ENCODE assay signal across 27 cellular contexts in genomic region chr13:73367886-73368285, GRCh38.
DNase-seq lines count a peak whose midpoint lies in the region; ATAC-seq, FAIRE-seq and TF ChIP-seq lines count a peak whose summit lies in the region.
"Had no signal": no experiment of that assay in that cellular context is flagged by ENCODE, and none has a peak within 500 bp of the region (broad histone marks: within the 10 kb centered on the region; RNA-seq: fewer than 3 reads in every experiment).

No MANE protein-coding gene starts in this region.

- DNase-seq in A549 (ENCODE audit: low read depth in 1 of 2, low spot score in 1 of 2): no peak
- no peak for DNase-seq in RWPE2 (ENCODE audit: low spot score)
- no peak for DNase-seq in progenitor cell of endocrine pancreas (ENCODE audit: low spot score, unreplicated experiment)
- no peak for DNase-seq in activated naive CD4-positive, alpha-beta T cell (lab: John Stamatoyannopoulos, UW)
- no peak for DNase-seq in Right ventricle myocardium inferior (ENCODE audit: missing footprints)
- DNase-seq: 8988T; CD4-positive, alpha-beta T cell; COR-L47; GDM1; NCI-H1092; NCI-H1436; NCI-H187; NCI-H2081 treated with DMSO at 0.1 percent for 48 hours; NCI-H2171; NCI-H226; NCI-H510A; NCI-H69; Peyer's patch; SK-N-SH had no signal

- no peak overlapping the region for H3K4me3 ChIP-seq in A549
- H3K4me3 ChIP-seq in RWPE2 (ENCODE audit: severe bottlenecking): no peak overlapping the region
- H3K4me3 ChIP-seq: BLaER1, GM12878, Peyer's patch had no signal

- no peak for FAIRE-seq in A549 (lab: Jason Lieb, UNC)
- FAIRE-seq: GM12878 had no signal

- 67% methylated on average over 5 of the region's 5 CpGs for WGBS in A549 (ENCODE audit: missing lambda C conversion rate)

- no peak for TF ChIP-seq EP300 in A549 (IDR thresholded peaks at IDR 0.05)

- CTCF ChIA-PET in A549 (lab: Yijun Ruan, JAX): interaction anchor here (0.6 kb wide), 1 partner anchor 391 kb away, joined by 3 read pairs; no protein-coding TSS in a partner anchor

- peak overlapping the region; percentile 62; the same call in 2 of the 3 replicates for H3K4me2 ChIP-seq in A549
- H3K4me2 ChIP-seq: BLaER1, KMS-11, SK-N-SH had no signal

- peak overlapping the region in 1 of 2 experiments; percentile 40; a peak in 2 of 6 replicates for H3K27ac ChIP-seq in A549
- H3K27ac ChIP-seq in RWPE2 (ENCODE audit: poor library complexity, severe bottlenecking): peak overlapping the region; percentile 88
- H3K27ac ChIP-seq: BLaER1, KMS-11 had no signal

- peak overlapping the region; percentile 50 for H3K27ac Mint-ChIP-seq in progenitor cell of endocrine pancreas
- H3K27ac Mint-ChIP-seq: CD4-positive, alpha-beta T cell; IgD-negative memory B cell had no signal

- TF ChIP-seq CTCF in A549 (IDR thresholded peaks at IDR 0.05) (no peak), RWPE2 (IDR thresholded peaks at IDR 0.05; ENCODE audit: poor library complexity, severe bottlenecking) (no peak), progenitor cell of endocrine pancreas (IDR thresholded peaks at IDR 0.05; ENCODE audit: unreplicated experiment) (no peak)

- no peaks in the 10 kb centered on the region for H3K36me3 Mint-ChIP-seq in progenitor cell of endocrine pancreas (ENCODE audit: insufficient read depth)
- H3K36me3 Mint-ChIP-seq: IgD-negative memory B cell had no signal

- H3K4me3 Mint-ChIP-seq in progenitor cell of endocrine pancreas (ENCODE audit: low read depth): no peak overlapping the region
- H3K4me3 Mint-ChIP-seq: CD4-positive, alpha-beta T cell; IgD-negative memory B cell had no signal

- no peak for TF ChIP-seq POLR2A in A549 (IDR thresholded peaks at IDR 0.05; ENCODE audit: low read length)

- no peaks in the 10 kb centered on the region for H3K27me3 ChIP-seq in RWPE2 (ENCODE audit: insufficient read depth, poor library complexity, severe bottlenecking)
- H3K27me3 ChIP-seq: BLaER1, Peyer's patch had no signal

- H3K4me1 Mint-ChIP-seq in progenitor cell of endocrine pancreas (ENCODE audit: low read depth): peaks cover 30% of the 10 kb centered on the region

- no peaks in the 10 kb centered on the region for H3K9me3 Mint-ChIP-seq in progenitor cell of endocrine pancreas (ENCODE audit: low read depth)
- H3K9me3 Mint-ChIP-seq: CD4-positive, alpha-beta T cell; IgD-negative memory B cell had no signal

- no peaks in the 10 kb centered on the region for H3K27me3 Mint-ChIP-seq in progenitor cell of endocrine pancreas
- H3K27me3 Mint-ChIP-seq: CD4-positive, alpha-beta T cell had no signal

- TF ChIP-seq RAD21 in A549 (conservative IDR thresholded peaks at IDR 0.05 in 1 of 2, IDR thresholded peaks at IDR 0.05 in 1 of 2): no peak

- H3K4me1 ChIP-seq in A549 (peaks cover 42% of the 10 kb centered on the region), RWPE2 (ENCODE audit: insufficient read depth, poor library complexity, severe bottlenecking) (peaks cover 47% of the 10 kb centered on the region)
- H3K4me1 ChIP-seq: BLaER1 had no signal

- no peak for ATAC-seq in A549
- ATAC-seq in RWPE2 (ENCODE audit: low read depth): no peak
- peak; percentile 24 for ATAC-seq in esophagus mucosa
- ATAC-seq in GM21825 (IDR thresholded peaks at IDR 0.05; ENCODE audit: unreplicated experiment): no peak
- ATAC-seq in Right ventricle myocardium inferior: no peak
- no peak for ATAC-seq in GM18867 (IDR thresholded peaks at IDR 0.05; ENCODE audit: unreplicated experiment)
- ATAC-seq: GM12878, HCT116 had no signal

- H3K9me3 ChIP-seq in A549 (no peaks in the 10 kb centered on the region), RWPE2 (ENCODE audit: severe bottlenecking) (no peaks in the 10 kb centered on the region)
- H3K9me3 ChIP-seq: BLaER1, Peyer's patch, SK-N-SH had no signal

- intact Hi-C loops in Right ventricle myocardium inferior (cut with DNase I): no loop called here

- POLR2A ChIA-PET in A549 (lab: Yijun Ruan, JAX): no interaction called here

- no peaks in the 10 kb centered on the region for H3K36me3 ChIP-seq in RWPE2 (ENCODE audit: low read depth)
- H3K36me3 ChIP-seq: BLaER1, Peyer's patch had no signal

TF ChIP-seq in A549, 52 proteins besides CTCF, POLR2A, EP300 and RAD21:
- no peak for TF ChIP-seq EHMT2 (IDR thresholded peaks at IDR 0.05; ENCODE audit: low read depth)
- no peak for TF ChIP-seq JUN (IDR thresholded peaks at IDR 0.05)
- TF ChIP-seq NPAS2 (CRISPR knock-in tag; IDR thresholded peaks at IDR 0.05; ENCODE audit: borderline replicate concordance): no peak
- TF ChIP-seq TFCP2L1 (CRISPR knock-in tag; IDR thresholded peaks at IDR 0.05): no peak
- no peak for TF ChIP-seq GATA3 (IDR thresholded peaks at IDR 0.05; ENCODE audit: borderline replicate concordance)
- TF ChIP-seq ESRRA (IDR thresholded peaks at IDR 0.05; ENCODE audit: borderline replicate concordance, low read length): no peak
